ENCODE assay signal across 8 cellular contexts in genomic region chr4:25842229-25842840, GRCh38. TPM values are rescaled to one million over a fixed set of nuclear protein-coding genes. Genes with fewer than 3 reads are reported as not detected.
A peak's percentile ranks its signal among the peaks of the same experiment; 100 is the strongest.
DNase-seq lines count a peak whose midpoint lies in the region; ATAC-seq and TF ChIP-seq lines count a peak whose summit lies in the region.

No MANE protein-coding gene starts in this region.

- H3K4me3 ChIP-seq in cardiac muscle cell (no peak overlapping the region), SJCRH30 (no peak overlapping the region)

- H3K4me1 ChIP-seq in cardiac muscle cell (ENCODE audit: low read depth): peaks cover 4% of the 10 kb centered on the region
- no peaks in the 10 kb centered on the region for H3K4me1 ChIP-seq in SJCRH30

- H3K27me3 ChIP-seq in cardiac muscle cell (no peaks in the 10 kb centered on the region), SJCRH30 (no peaks in the 10 kb centered on the region)

- CTCF ChIA-PET in activated CD4-positive, alpha-beta memory T cell treated with anti-CD3 and anti-CD28 coated beads, Interleukin-2, amount 10 ng/mL, durations not matched to agents 7 days and 5 days (lab: Charles Lee): interaction anchor here (0.7 to 1.4 kb wide), 8 partner anchors 12 to 1281 kb away, joined by 3 to 6 read pairs (median 4); no protein-coding TSS in a partner anchor

- peak; percentile 12 for TF ChIP-seq CTCF in cardiac muscle cell (IDR thresholded peaks at IDR 0.05; ENCODE audit: low read depth, low read length)

- intact Hi-C loops in left ventricle myocardium superior (cut with micrococcal nuclease): no loop called here

- H3K36me3 ChIP-seq in cardiac muscle cell: no peaks in the 10 kb centered on the region
- H3K36me3 ChIP-seq in SJCRH30: peaks cover 30% of the 10 kb centered on the region

- no peaks in the 10 kb centered on the region for H3K27me3 Mint-ChIP-seq in activated CD4-positive, alpha-beta memory T cell treated with anti-CD3 and anti-CD28 coated beads, Interleukin-2, amount 10 ng/mL, durations not matched to agents 7 days and 5 days

- no peak overlapping the region for H3K27ac ChIP-seq in cardiac muscle cell
- no peak overlapping the region for H3K27ac ChIP-seq in SJCRH30

- POLR2A ChIA-PET in activated CD4-positive, alpha-beta memory T cell treated with anti-CD3 and anti-CD28 coated beads, Interleukin-2, amount 10 ng/mL, durations not matched to agents 7 days and 5 days (lab: Charles Lee): interaction anchor here (0.7 to 2.5 kb wide), 4 partner anchors 10 to 1016 kb away, joined by 3 to 8 read pairs (median 4); no protein-coding TSS in a partner anchor

- DNase-seq in cardiac muscle cell (ENCODE audit: low read depth in 1 of 2, low spot score in 1 of 2) (peak in 1 of 2 donors; percentile 7), left ventricle myocardium superior (no peak), MV-4-11 (lab: John Stamatoyannopoulos, UW) (no peak), SJCRH30 (no peak), NCI-H2081 treated with DMSO at 0.1 percent for 48 hours (lab: John Stamatoyannopoulos, UW) (no peak)
- DNase-seq in activated CD4-positive, alpha-beta memory T cell treated with anti-CD3 and anti-CD28 coated beads, Interleukin-2, amount 10 ng/mL, durations not matched to agents 7 days and 5 days: peak; percentile 49
- peak; percentile 23 for DNase-seq in stimulated activated CD8-positive, alpha-beta memory T cell treated with anti-CD3 and anti-CD28 coated beads, Interleukin-12 subunit alpha, Interleukin-12 subunit beta, amount 100 ng/mL, for 1 hour (ENCODE audit: low read depth)

- peaks cover 77% of the 10 kb centered on the region for H3K36me3 Mint-ChIP-seq in activated CD4-positive, alpha-beta memory T cell treated with anti-CD3 and anti-CD28 coated beads, Interleukin-2, amount 10 ng/mL, durations not matched to agents 7 days and 5 days (ENCODE audit: low read depth)

- ATAC-seq in left ventricle myocardium superior (no peak), HG03108 (IDR thresholded peaks at IDR 0.05; ENCODE audit: unreplicated experiment) (peak; percentile 67)

- no peaks in the 10 kb centered on the region for H3K9me3 Mint-ChIP-seq in activated CD4-positive, alpha-beta memory T cell treated with anti-CD3 and anti-CD28 coated beads, Interleukin-2, amount 10 ng/mL, durations not matched to agents 7 days and 5 days

- no peaks in the 10 kb centered on the region for H3K9me3 ChIP-seq in cardiac muscle cell (ENCODE audit: low read depth)
- H3K9me3 ChIP-seq in SJCRH30 (replicated peaks): no peaks in the 10 kb centered on the region

- H3K4me1 Mint-ChIP-seq in activated CD4-positive, alpha-beta memory T cell treated with anti-CD3 and anti-CD28 coated beads, Interleukin-2, amount 10 ng/mL, durations not matched to agents 7 days and 5 days: peaks cover 56% of the 10 kb centered on the region

- H3K4me3 Mint-ChIP-seq in activated CD4-positive, alpha-beta memory T cell treated with anti-CD3 and anti-CD28 coated beads, Interleukin-2, amount 10 ng/mL, durations not matched to agents 7 days and 5 days: no peak overlapping the region

- peak overlapping the region; percentile 36 for H3K27ac Mint-ChIP-seq in activated CD4-positive, alpha-beta memory T cell treated with anti-CD3 and anti-CD28 coated beads, Interleukin-2, amount 10 ng/mL, durations not matched to agents 7 days and 5 days

RNA-seq across cellular contexts. Expression of gene SEL1L3, which starts 20.5 kb away (rescaled TPM):
- 3.8 and 4.9 TPM in 2 replicates for total RNA-seq in cardiac muscle cell
- 4.0 and 5.3 TPM in 2 replicates for polyA plus RNA-seq in cardiac muscle cell
- total RNA-seq in left ventricle myocardium superior: 2.8 TPM
- 10 to 100 TPM; 88.3 to 91.3 TPM for total RNA-seq in activated CD4-positive, alpha-beta memory T cell treated with anti-CD3 and anti-CD28 coated beads, Interleukin-2, amount 10 ng/mL, durations not matched to agents 7 days and 5 days
- 37.6 and 52.3 TPM in 2 replicates for total RNA-seq in SJCRH30 (2014; rRNA removed; shearing (Covaris generic))

Comparison
In these comparisons a context has a peak if more than half of its experiments do, and no peak if none do; other contexts are left out.
1. DNase-seq: peak in activated CD4-positive, alpha-beta memory T cell treated with anti-CD3 and anti-CD28 coated beads, Interleukin-2, amount 10 ng/mL, durations not matched to agents 7 days and 5 days (single experiment) and stimulated activated CD8-positive, alpha-beta memory T cell treated with anti-CD3 and anti-CD28 coated beads, Interleukin-12 subunit alpha, Interleukin-12 subunit beta, amount 100 ng/mL, for 1 hour (single experiment); none in left ventricle myocardium superior (single experiment), MV-4-11 (single experiment), SJCRH30 (0 of 2) and NCI-H2081 treated with DMSO at 0.1 percent for 48 hours (single experiment).